Comparison of ENCODE assay signal across 11 cellular contexts in the genomic region with DNA sequence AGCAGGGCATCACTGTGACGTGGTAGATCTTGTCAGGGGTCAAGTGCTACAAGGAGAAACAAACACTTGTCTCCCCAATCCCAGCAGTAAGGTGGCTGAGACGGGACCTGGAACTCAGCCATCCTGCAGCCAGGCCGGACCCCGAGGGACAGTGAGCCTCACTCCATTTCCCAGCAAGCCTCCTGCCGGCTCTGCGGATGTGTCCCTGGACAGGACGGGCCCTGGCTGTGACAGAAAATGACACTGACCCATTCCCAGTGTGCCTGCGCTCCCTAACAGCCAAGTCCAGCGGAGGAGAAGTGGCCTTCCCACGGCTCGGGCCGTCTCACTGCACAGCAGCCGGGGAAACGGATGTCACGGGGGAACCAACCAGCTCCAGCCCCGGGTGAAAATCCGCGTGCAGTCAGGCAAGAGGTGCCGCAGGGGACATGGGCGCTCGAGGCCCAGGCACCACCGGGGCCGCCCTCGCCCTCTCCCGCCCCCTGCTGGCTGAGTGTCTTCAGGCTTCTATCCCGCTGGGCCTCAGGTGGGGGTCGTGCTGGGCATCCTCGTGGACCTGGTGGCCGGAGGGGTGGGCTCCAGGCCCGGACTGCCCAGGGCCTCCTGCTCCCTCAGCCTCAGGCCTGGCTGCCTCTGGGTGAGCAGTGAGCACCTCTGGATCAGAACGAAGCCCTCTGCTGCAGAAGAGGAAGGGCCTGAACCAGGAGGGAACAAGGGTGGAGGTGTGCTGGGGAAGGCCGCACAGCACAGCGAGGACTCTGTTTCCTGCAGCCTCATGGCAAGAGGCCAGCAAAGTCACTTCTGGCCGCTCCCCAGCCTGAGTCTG. TPM values are rescaled to one million over a fixed set of nuclear protein-coding genes. Genes with fewer than 3 reads are reported as not detected.
DNase-seq lines count a peak whose midpoint lies in the region; ATAC-seq, FAIRE-seq and TF ChIP-seq lines count a peak whose summit lies in the region.
"Had no signal": no experiment of that assay in that cellular context is flagged by ENCODE, and none has a peak within 500 bp of the region (broad histone marks: within the 10 kb centered on the region; RNA-seq: fewer than 3 reads in every experiment).

No MANE protein-coding gene starts in this region.

- no peak for TF ChIP-seq POLR2A in HepG2 (IDR thresholded peaks at IDR 0.05; ENCODE audit: insufficient read depth in 1 of 2, low read depth in 2 of 2, low read length in 2 of 2)

- H3K4me1 Mint-ChIP-seq in activated T-cell treated with anti-CD3 and anti-CD28 coated beads, Interleukin-2, amount 50 U/mL, for 24 hours (ENCODE audit: low read depth) = peaks cover 32% of the 10 kb centered on the region
- peaks cover 0 to 1% of the 10 kb centered on the region in 2 donors for H3K4me1 Mint-ChIP-seq in effector memory CD8-positive, alpha-beta T cell (ENCODE audit: low read depth in 2 of 2)

- no peak overlapping the region for H3K4me3 Mint-ChIP-seq in activated T-cell treated with anti-CD3 and anti-CD28 coated beads, Interleukin-2, amount 50 U/mL, for 24 hours
- H3K4me3 Mint-ChIP-seq in effector memory CD8-positive, alpha-beta T cell = no peak overlapping the region
- H3K4me3 Mint-ChIP-seq: activated T-cell treated with anti-CD3 and anti-CD28 coated beads, Interleukin-2, amount 50 U/mL, for 72 hours; memory B cell had no signal

- 0 out of 2 replicates have a peak, but pooled peaks cover 2% of the 10 kb centered on the region for H4K20me1 ChIP-seq in HepG2 (ENCODE audit: insufficient read depth, low read length)

- no peak overlapping the region for H3K4me2 ChIP-seq in HepG2 (ENCODE audit: low read depth, low read length)

- H2AFZ ChIP-seq in HepG2 (ENCODE audit: low read length) = no peak overlapping the region

- peak; percentile 61 for ATAC-seq in HepG2
- ATAC-seq in GM21367 (IDR thresholded peaks at IDR 0.05; ENCODE audit: unreplicated experiment) = no peak
- no peak for ATAC-seq in effector memory CD8-positive, alpha-beta T cell (replicated peaks)
- ATAC-seq: activated T-cell treated with anti-CD3 and anti-CD28 coated beads, Interleukin-2, amount 50 U/mL, for 72 hours had no signal

- whole genome bisulfite sequencing in HepG2 (ENCODE audit: low lambda C conversion rate) = 93% methylated on average over 5 of the region's 34 CpGs

- H3K27ac ChIP-seq in HepG2 (ENCODE audit: extremely low read length, insufficient read depth, low read length) = no peak overlapping the region

- H3K36me3 ChIP-seq in HepG2 (replicated peaks in 1 of 2; ENCODE audit: control insufficient read depth in 1 of 2, insufficient read depth in 2 of 2, low read length in 2 of 2) = peaks cover 3 to 25% of the 10 kb centered on the region in 2 experiments; a peak in 2 of 5 replicates

- in situ Hi-C loops in GM13977 (cut with MboI; ENCODE audit: low pct_unique_long_range_greater_than_20kb, low sequenced_read_pairs, unreplicated experiment) (no loop called here), HepG2 (cut with HindIII; ENCODE audit: extremely low pct_ligation_motif_present, low pct_unique_long_range_greater_than_20kb) (no loop called here)

- H3K4me3 ChIP-seq in AG10803 (ENCODE audit: low read length) (no peak overlapping the region), HepG2 (replicated peaks in 1 of 3; ENCODE audit: insufficient read depth in 1 of 3, low read depth in 2 of 3, low read length in 3 of 3) (no peak overlapping the region)

- no peaks in the 10 kb centered on the region for H3K9me3 ChIP-seq in HepG2 (ENCODE audit: low read length)

- CTCF ChIA-PET in HepG2 (lab: Yijun Ruan, JAX; ENCODE audit: low intra/inter-chr PET ratio, low total read pairs) = interaction anchor here (2.7 kb wide), 1 partner anchor 21 kb away, joined by 19 read pairs; no protein-coding TSS in a partner anchor

- H3K9ac ChIP-seq in HepG2 (ENCODE audit: insufficient read depth, low read depth, low read length) = no peak overlapping the region

- POLR2A ChIA-PET in HepG2 (lab: Yijun Ruan, JAX) = interaction anchor here (2.2 kb wide), 1 partner anchor 13 kb away, joined by 7 read pairs; the partner anchor contains the start of gene ANTKMT

- H3K36me3 Mint-ChIP-seq in activated T-cell treated with anti-CD3 and anti-CD28 coated beads, Interleukin-2, amount 50 U/mL, for 24 hours (ENCODE audit: low read depth) = peaks cover 73% of the 10 kb centered on the region
- peaks cover 44% of the 10 kb centered on the region for H3K36me3 Mint-ChIP-seq in effector memory CD8-positive, alpha-beta T cell (ENCODE audit: insufficient read depth)

- no peaks in the 10 kb centered on the region for H3K4me1 ChIP-seq in HepG2 (ENCODE audit: insufficient read depth, low read length)

- intact Hi-C loops in HepG2 (cut with micrococcal nuclease; ENCODE audit: unreplicated experiment) = no loop called here

- no TSS peak for BruUV-seq in HepG2 (replicated peaks; lab: Mats Ljungman, UMichigan)

- H3K79me2 ChIP-seq in HepG2 (ENCODE audit: insufficient read depth, low read length) = no peaks in the 10 kb centered on the region

- no peak overlapping the region for H3K27ac Mint-ChIP-seq in activated T-cell treated with anti-CD3 and anti-CD28 coated beads, Interleukin-2, amount 50 U/mL, for 24 hours
- no peak overlapping the region for H3K27ac Mint-ChIP-seq in effector memory CD8-positive, alpha-beta T cell
- H3K27ac Mint-ChIP-seq: activated T-cell treated with anti-CD3 and anti-CD28 coated beads, Interleukin-2, amount 50 U/mL, for 72 hours; memory B cell had no signal

- H3K27me3 Mint-ChIP-seq in activated T-cell treated with anti-CD3 and anti-CD28 coated beads, Interleukin-2, amount 50 U/mL, for 24 hours = no peaks in the 10 kb centered on the region
- no peaks in the 10 kb centered on the region for H3K27me3 Mint-ChIP-seq in effector memory CD8-positive, alpha-beta T cell
- H3K27me3 Mint-ChIP-seq: memory B cell had no signal

- no peaks in the 10 kb centered on the region for H3K27me3 ChIP-seq in HepG2 (ENCODE audit: control insufficient read depth in 1 of 2, insufficient read depth in 2 of 2, low read length in 2 of 2)

- no peaks in the 10 kb centered on the region for H3K9me3 Mint-ChIP-seq in activated T-cell treated with anti-CD3 and anti-CD28 coated beads, Interleukin-2, amount 50 U/mL, for 24 hours
- no peaks in the 10 kb centered on the region for H3K9me3 Mint-ChIP-seq in effector memory CD8-positive, alpha-beta T cell
- H3K9me3 Mint-ChIP-seq: activated T-cell treated with anti-CD3 and anti-CD28 coated beads, Interleukin-2, amount 50 U/mL, for 72 hours; memory B cell had no signal

- DNase-seq in AG10803 (ENCODE audit: low read depth) (no peak), GM13977 (ENCODE audit: low spot score) (no peak), HepG2 (ENCODE audit: low spot score) (no peak), NCI-H2171 treated with DMSO at 0.1 percent for 48 hours (lab: John Stamatoyannopoulos, UW) (no peak), NCI-H2081 treated with DMSO at 0.1 percent for 48 hours (lab: John Stamatoyannopoulos, UW) (no peak)
- DNase-seq in activated T-cell treated with anti-CD3 and anti-CD28 coated beads, Interleukin-2, amount 50 U/mL, for 24 hours = peak; percentile 62
- DNase-seq in effector memory CD8-positive, alpha-beta T cell = no peak

- FAIRE-seq in HepG2 (lab: Jason Lieb, UNC) = no peak
- FAIRE-seq: endometrium had no signal

- TF ChIP-seq EP300 in HepG2 (IDR thresholded peaks at IDR 0.05; ENCODE audit: low read depth in 2 of 2, low read length in 2 of 2) = no peak
- TF ChIP-seq EP300 in HepG2 (CRISPR knock-in tag; IDR thresholded peaks at IDR 0.05; ENCODE audit: borderline replicate concordance) = no peak

- TF ChIP-seq CTCF in AG10803 (conservative IDR thresholded peaks at IDR 0.05; ENCODE audit: low read length) (peak; percentile 29), GM13977 (IDR thresholded peaks at IDR 0.05; ENCODE audit: extremely low read depth, insufficient read depth, missing control alignments) (peak; percentile 39), HepG2 (CRISPR knock-in tag; IDR thresholded peaks at IDR 0.05) (peak; percentile 72)

- peak; percentile 74 for TF ChIP-seq RAD21 in HepG2 (CRISPR knock-in tag; IDR thresholded peaks at IDR 0.05)

RNA-seq across cellular contexts. Expression of gene HAGHL, which starts 6.7 kb away (rescaled TPM):
- 3.4 and 4.7 TPM in 2 replicates for total RNA-seq in HepG2 (2016; rRNA removed; fragmentation: Illumina TruSeq; extraction: Trizol)
- total RNA-seq in HepG2 (2016; cell fraction: cytosol; rRNA removed; fragmentation: Illumina TruSeq; extraction: Trizol; ENCODE audit: low read depth) = 2.0 and 3.1 TPM in 2 replicates
- 3.0 and 4.0 TPM in 2 replicates for total RNA-seq in HepG2 (2016; cell fraction: insoluble cytoplasmic fraction; rRNA removed; fragmentation: Illumina TruSeq; extraction: Trizol)
- 2.4 and 3.1 TPM in 2 replicates for total RNA-seq in HepG2 (2016; cell fraction: membrane; rRNA removed; fragmentation: Illumina TruSeq; extraction: Trizol)
- total RNA-seq in HepG2 (2016; cell fraction: nucleus; rRNA removed; fragmentation: Illumina TruSeq; extraction: Trizol) = 2.0 and 3.3 TPM in 2 replicates
- 8.4 and 12.7 TPM in 2 replicates for polyA plus RNA-seq in HepG2 (2011; rRNA removed)
- 5.6 and 13.2 TPM in 2 replicates for polyA plus RNA-seq in HepG2 (2011; cell fraction: cytosol; rRNA removed)
- 160 and 166 TPM in 2 replicates for polyA plus RNA-seq in HepG2 (2011; cell fraction: nucleus; rRNA removed)
- 2.9 and 5.9 TPM in 2 replicates for polyA plus RNA-seq in HepG2 (2012)
- polyA plus RNA-seq in HepG2 (2016; cell fraction: cytosol; fragmentation: Illumina TruSeq; extraction: Trizol; ENCODE audit: low read depth) = 1.6 and 3.1 TPM in 2 replicates
- 3.2 and 3.5 TPM in 2 replicates for polyA plus RNA-seq in HepG2 (2016; cell fraction: insoluble cytoplasmic fraction; fragmentation: Illumina TruSeq; extraction: Trizol; ENCODE audit: low read depth)
- polyA plus RNA-seq in HepG2 (2016; cell fraction: membrane; fragmentation: Illumina TruSeq; extraction: Trizol; ENCODE audit: low read depth) = 1.8 and 2.5 TPM in 2 replicates
- polyA plus RNA-seq in HepG2 (2016; cell fraction: nucleus; fragmentation: Illumina TruSeq; extraction: Trizol; ENCODE audit: insufficient read depth, low read depth) = 9.9 and 13.3 TPM in 2 replicates
- 6.6 and 10.5 TPM in 2 replicates for polyA minus RNA-seq in HepG2 (2011; rRNA and poly(A)+ RNA removed; ENCODE audit: low replicate concordance)
- polyA minus RNA-seq in HepG2 (2011; cell fraction: cytosol; rRNA and poly(A)+ RNA removed) = 3.3 and 4.7 TPM in 2 replicates
- 3.4 and 7.1 TPM in 2 replicates for polyA minus RNA-seq in HepG2 (2011; cell fraction: nucleus; rRNA and poly(A)+ RNA removed)

RNA-seq across cellular contexts. Expression of gene CIAO3, which starts 7.2 kb away (rescaled TPM):
- total RNA-seq in HepG2 (2016; rRNA removed; fragmentation: Illumina TruSeq; extraction: Trizol) = 16.9 and 21.7 TPM in 2 replicates
- 7.0 and 7.4 TPM in 2 replicates for total RNA-seq in HepG2 (2016; cell fraction: cytosol; rRNA removed; fragmentation: Illumina TruSeq; extraction: Trizol; ENCODE audit: low read depth)
- total RNA-seq in HepG2 (2016; cell fraction: insoluble cytoplasmic fraction; rRNA removed; fragmentation: Illumina TruSeq; extraction: Trizol) = 15.6 and 20.7 TPM in 2 replicates
- 5.7 and 7.5 TPM in 2 replicates for total RNA-seq in HepG2 (2016; cell fraction: membrane; rRNA removed; fragmentation: Illumina TruSeq; extraction: Trizol)
- total RNA-seq in HepG2 (2016; cell fraction: nucleus; rRNA removed; fragmentation: Illumina TruSeq; extraction: Trizol) = 14.7 and 17.4 TPM in 2 replicates
- 25.0 and 25.2 TPM in 2 replicates for polyA plus RNA-seq in HepG2 (2011; rRNA removed)
- 10.2 and 14.3 TPM in 2 replicates for polyA plus RNA-seq in HepG2 (2011; cell fraction: cytosol; rRNA removed)
- polyA plus RNA-seq in HepG2 (2011; cell fraction: nucleus; rRNA removed) = 96.0 and 123 TPM in 2 replicates
- 12.1 and 17.0 TPM in 2 replicates for polyA plus RNA-seq in HepG2 (2012)
- polyA plus RNA-seq in HepG2 (2016; cell fraction: cytosol; fragmentation: Illumina TruSeq; extraction: Trizol; ENCODE audit: low read depth) = 1.3 and 1.4 TPM in 2 replicates
- polyA plus RNA-seq in HepG2 (2016; cell fraction: insoluble cytoplasmic fraction; fragmentation: Illumina TruSeq; extraction: Trizol; ENCODE audit: low read depth) = 14.0 TPM in 2 replicates
- 3.2 and 3.5 TPM in 2 replicates for polyA plus RNA-seq in HepG2 (2016; cell fraction: membrane; fragmentation: Illumina TruSeq; extraction: Trizol; ENCODE audit: low read depth)
- polyA plus RNA-seq in HepG2 (2016; cell fraction: nucleus; fragmentation: Illumina TruSeq; extraction: Trizol; ENCODE audit: insufficient read depth, low read depth) = 31.2 and 33.5 TPM in 2 replicates
- polyA minus RNA-seq in HepG2 (2011; rRNA and poly(A)+ RNA removed; ENCODE audit: low replicate concordance) = 29.7 and 30.3 TPM in 2 replicates
- polyA minus RNA-seq in HepG2 (2011; cell fraction: cytosol; rRNA and poly(A)+ RNA removed) = 6.2 and 6.9 TPM in 2 replicates
- polyA minus RNA-seq in HepG2 (2011; cell fraction: nucleus; rRNA and poly(A)+ RNA removed) = 44.2 and 47.5 TPM in 2 replicates

RNA-seq across cellular contexts. Expression of gene CCDC78, which starts 7.4 kb away (rescaled TPM):
- total RNA-seq in HepG2 (2016; rRNA removed; fragmentation: Illumina TruSeq; extraction: Trizol) = 0.53 TPM in 1 of 2 replicates, not detected in the other
- 0.09 and 0.40 TPM in 2 replicates for total RNA-seq in HepG2 (2016; cell fraction: cytosol; rRNA removed; fragmentation: Illumina TruSeq; extraction: Trizol; ENCODE audit: low read depth)
- 0.48 TPM in 1 of 2 replicates, not detected in the other for total RNA-seq in HepG2 (2016; cell fraction: insoluble cytoplasmic fraction; rRNA removed; fragmentation: Illumina TruSeq; extraction: Trizol)
- total RNA-seq in HepG2 (2016; cell fraction: membrane; rRNA removed; fragmentation: Illumina TruSeq; extraction: Trizol) = 0.28 TPM in 2 replicates
- 0.34 and 1.4 TPM in 2 replicates for total RNA-seq in HepG2 (2016; cell fraction: nucleus; rRNA removed; fragmentation: Illumina TruSeq; extraction: Trizol)
- 1.5 and 1.7 TPM in 2 replicates for polyA plus RNA-seq in HepG2 (2011; rRNA removed)
- 0.26 and 0.44 TPM in 2 replicates for polyA plus RNA-seq in HepG2 (2011; cell fraction: cytosol; rRNA removed)
- polyA plus RNA-seq in HepG2 (2011; cell fraction: nucleus; rRNA removed) = 17.5 and 23.8 TPM in 2 replicates
- polyA plus RNA-seq in HepG2 (2012) = 1.0 and 2.1 TPM in 2 replicates
- polyA plus RNA-seq in HepG2 (2016; cell fraction: cytosol; fragmentation: Illumina TruSeq; extraction: Trizol; ENCODE audit: low read depth) = 0.11 and 0.18 TPM in 2 replicates
- polyA plus RNA-seq in HepG2 (2016; cell fraction: insoluble cytoplasmic fraction; fragmentation: Illumina TruSeq; extraction: Trizol; ENCODE audit: low read depth) = 0.24 and 0.57 TPM in 2 replicates
- polyA plus RNA-seq in HepG2 (2016; cell fraction: membrane; fragmentation: Illumina TruSeq; extraction: Trizol; ENCODE audit: low read depth) = not detected in 2 replicates
- polyA plus RNA-seq in HepG2 (2016; cell fraction: nucleus; fragmentation: Illumina TruSeq; extraction: Trizol; ENCODE audit: insufficient read depth, low read depth) = 2.7 and 3.2 TPM in 2 replicates
- polyA minus RNA-seq in HepG2 (2011; rRNA and poly(A)+ RNA removed; ENCODE audit: low replicate concordance) = 0.38 and 3.8 TPM in 2 replicates
- polyA minus RNA-seq in HepG2 (2011; cell fraction: cytosol; rRNA and poly(A)+ RNA removed) = not detected in 2 replicates
- 0.90 and 1.6 TPM in 2 replicates for polyA minus RNA-seq in HepG2 (2011; cell fraction: nucleus; rRNA and poly(A)+ RNA removed)

RNA-seq across cellular contexts. Expression of gene ANTKMT, which starts 12.6 kb away (rescaled TPM):
- total RNA-seq in HepG2 (2016; rRNA removed; fragmentation: Illumina TruSeq; extraction: Trizol) = 17.8 and 47.8 TPM in 2 replicates
- total RNA-seq in HepG2 (2016; cell fraction: cytosol; rRNA removed; fragmentation: Illumina TruSeq; extraction: Trizol; ENCODE audit: low read depth) = 23.3 and 24.5 TPM in 2 replicates
- 20.4 and 46.4 TPM in 2 replicates for total RNA-seq in HepG2 (2016; cell fraction: insoluble cytoplasmic fraction; rRNA removed; fragmentation: Illumina TruSeq; extraction: Trizol)
- 26.6 and 30.6 TPM in 2 replicates for total RNA-seq in HepG2 (2016; cell fraction: membrane; rRNA removed; fragmentation: Illumina TruSeq; extraction: Trizol)
- total RNA-seq in HepG2 (2016; cell fraction: nucleus; rRNA removed; fragmentation: Illumina TruSeq; extraction: Trizol) = 18.5 and 25.5 TPM in 2 replicates
- 7.5 and 11.8 TPM in 2 replicates for polyA plus RNA-seq in HepG2 (2011; rRNA removed)
- 10.6 and 19.3 TPM in 2 replicates for polyA plus RNA-seq in HepG2 (2011; cell fraction: cytosol; rRNA removed)
- polyA plus RNA-seq in HepG2 (2011; cell fraction: nucleus; rRNA removed) = 47.2 and 48.7 TPM in 2 replicates
- polyA plus RNA-seq in HepG2 (2012) = 4.2 and 8.6 TPM in 2 replicates
- polyA plus RNA-seq in HepG2 (2016; cell fraction: cytosol; fragmentation: Illumina TruSeq; extraction: Trizol; ENCODE audit: low read depth) = 14.5 and 19.6 TPM in 2 replicates
- polyA plus RNA-seq in HepG2 (2016; cell fraction: insoluble cytoplasmic fraction; fragmentation: Illumina TruSeq; extraction: Trizol; ENCODE audit: low read depth) = 10.3 and 11.6 TPM in 2 replicates
- polyA plus RNA-seq in HepG2 (2016; cell fraction: membrane; fragmentation: Illumina TruSeq; extraction: Trizol; ENCODE audit: low read depth) = 16.4 and 20.3 TPM in 2 replicates
- polyA plus RNA-seq in HepG2 (2016; cell fraction: nucleus; fragmentation: Illumina TruSeq; extraction: Trizol; ENCODE audit: insufficient read depth, low read depth) = 33.8 and 45.5 TPM in 2 replicates
- 2.4 and 4.6 TPM in 2 replicates for polyA minus RNA-seq in HepG2 (2011; rRNA and poly(A)+ RNA removed; ENCODE audit: low replicate concordance)
- 5.2 and 9.3 TPM in 2 replicates for polyA minus RNA-seq in HepG2 (2011; cell fraction: cytosol; rRNA and poly(A)+ RNA removed)
- polyA minus RNA-seq in HepG2 (2011; cell fraction: nucleus; rRNA and poly(A)+ RNA removed) = 9.1 and 10.3 TPM in 2 replicates

RNA-seq across cellular contexts. Expression of gene METRN, which starts 18.7 kb away (rescaled TPM):
- 27.3 and 46.1 TPM in 2 replicates for total RNA-seq in HepG2 (2016; rRNA removed; fragmentation: Illumina TruSeq; extraction: Trizol)
- total RNA-seq in HepG2 (2016; cell fraction: cytosol; rRNA removed; fragmentation: Illumina TruSeq; extraction: Trizol; ENCODE audit: low read depth) = 309 and 313 TPM in 2 replicates
- 32.7 and 50.4 TPM in 2 replicates for total RNA-seq in HepG2 (2016; cell fraction: insoluble cytoplasmic fraction; rRNA removed; fragmentation: Illumina TruSeq; extraction: Trizol)
- 215 and 243 TPM in 2 replicates for total RNA-seq in HepG2 (2016; cell fraction: membrane; rRNA removed; fragmentation: Illumina TruSeq; extraction: Trizol)
- 17.9 and 18.8 TPM in 2 replicates for total RNA-seq in HepG2 (2016; cell fraction: nucleus; rRNA removed; fragmentation: Illumina TruSeq; extraction: Trizol)
- polyA plus RNA-seq in HepG2 (2011; rRNA removed) = 25.5 and 34.0 TPM in 2 replicates
- polyA plus RNA-seq in HepG2 (2011; cell fraction: cytosol; rRNA removed) = 9.2 and 47.6 TPM in 2 replicates
- 25.3 and 25.6 TPM in 2 replicates for polyA plus RNA-seq in HepG2 (2011; cell fraction: nucleus; rRNA removed)
- polyA plus RNA-seq in HepG2 (2012) = 6.0 and 9.7 TPM in 2 replicates
- polyA plus RNA-seq in HepG2 (2016; cell fraction: cytosol; fragmentation: Illumina TruSeq; extraction: Trizol; ENCODE audit: low read depth) = 285 and 311 TPM in 2 replicates
- 25.1 and 30.0 TPM in 2 replicates for polyA plus RNA-seq in HepG2 (2016; cell fraction: insoluble cytoplasmic fraction; fragmentation: Illumina TruSeq; extraction: Trizol; ENCODE audit: low read depth)
- polyA plus RNA-seq in HepG2 (2016; cell fraction: membrane; fragmentation: Illumina TruSeq; extraction: Trizol; ENCODE audit: low read depth) = 167 and 188 TPM in 2 replicates
- 32.0 and 38.6 TPM in 2 replicates for polyA plus RNA-seq in HepG2 (2016; cell fraction: nucleus; fragmentation: Illumina TruSeq; extraction: Trizol; ENCODE audit: insufficient read depth, low read depth)
- 4.1 and 35.6 TPM in 2 replicates for polyA minus RNA-seq in HepG2 (2011; rRNA and poly(A)+ RNA removed; ENCODE audit: low replicate concordance)
- polyA minus RNA-seq in HepG2 (2011; cell fraction: cytosol; rRNA and poly(A)+ RNA removed) = 14.3 and 15.0 TPM in 2 replicates
- 4.4 and 4.6 TPM in 2 replicates for polyA minus RNA-seq in HepG2 (2011; cell fraction: nucleus; rRNA and poly(A)+ RNA removed)
